Comparison of ENCODE assay signal across 7 cellular contexts in the genomic region with DNA sequence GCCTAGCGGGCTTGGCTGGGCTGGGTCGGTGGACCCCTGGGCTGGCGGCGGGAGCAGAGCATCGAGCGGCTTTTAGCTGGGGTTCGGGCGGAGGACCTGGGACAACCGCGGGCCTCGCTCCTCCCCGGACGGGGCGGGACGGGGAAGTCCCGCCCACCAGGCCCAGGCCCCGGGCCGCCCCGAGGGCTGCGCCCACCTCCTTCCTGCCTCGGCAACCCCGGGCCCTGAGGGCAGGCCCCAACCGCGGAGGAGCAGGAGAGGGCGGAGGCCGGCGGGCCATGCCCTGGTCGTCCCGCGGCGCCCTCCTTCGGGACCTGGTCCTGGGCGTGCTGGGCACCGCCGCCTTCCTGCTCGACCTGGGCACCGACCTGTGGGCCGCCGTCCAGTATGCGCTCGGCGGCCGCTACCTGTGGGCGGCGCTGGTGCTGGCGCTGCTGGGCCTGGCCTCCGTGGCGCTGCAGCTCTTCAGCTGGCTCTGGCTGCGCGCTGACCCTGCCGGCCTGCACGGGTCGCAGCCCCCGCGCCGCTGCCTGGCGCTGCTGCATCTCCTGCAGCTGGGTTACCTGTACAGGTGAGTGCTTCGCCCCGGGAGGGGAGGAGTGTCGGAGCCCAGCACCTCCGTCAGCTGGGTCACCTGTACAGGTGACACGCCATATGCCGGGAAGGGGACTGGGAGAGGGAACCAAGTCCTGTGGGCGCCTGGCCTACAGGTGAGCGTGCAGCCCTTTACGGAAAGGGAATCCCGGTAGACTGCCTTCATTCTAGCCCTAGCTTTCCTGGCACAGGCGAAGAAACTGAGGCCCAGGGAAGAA. TPM values are rescaled to one million over a fixed set of nuclear protein-coding genes. Genes with fewer than 3 reads are reported as not detected.
DNase-seq lines count a peak whose midpoint lies in the region; ATAC-seq and TF ChIP-seq lines count a peak whose summit lies in the region.

A gene with protein sequence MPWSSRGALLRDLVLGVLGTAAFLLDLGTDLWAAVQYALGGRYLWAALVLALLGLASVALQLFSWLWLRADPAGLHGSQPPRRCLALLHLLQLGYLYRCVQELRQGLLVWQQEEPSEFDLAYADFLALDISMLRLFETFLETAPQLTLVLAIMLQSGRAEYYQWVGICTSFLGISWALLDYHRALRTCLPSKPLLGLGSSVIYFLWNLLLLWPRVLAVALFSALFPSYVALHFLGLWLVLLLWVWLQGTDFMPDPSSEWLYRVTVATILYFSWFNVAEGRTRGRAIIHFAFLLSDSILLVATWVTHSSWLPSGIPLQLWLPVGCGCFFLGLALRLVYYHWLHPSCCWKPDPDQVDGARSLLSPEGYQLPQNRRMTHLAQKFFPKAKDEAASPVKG (plus strand): TSS at position 182 of the 812 bp plus-strand sequence. CDS start 97 bp downstream, at position 279.

- peaks cover 6% of the 10 kb centered on the region for H3K27me3 Mint-ChIP-seq in endothelial cell (ENCODE audit: unreplicated experiment)

- no peaks in the 10 kb centered on the region for H3K9me3 Mint-ChIP-seq in endothelial cell (ENCODE audit: unreplicated experiment)

- peak; percentile 88 for ATAC-seq in GM18502 (IDR thresholded peaks at IDR 0.05; ENCODE audit: poor library complexity, unreplicated experiment)
- peak; percentile 65 for ATAC-seq in HG02970 (IDR thresholded peaks at IDR 0.05; ENCODE audit: low FRiP score, unreplicated experiment)

- H3K4me3 Mint-ChIP-seq in endothelial cell (ENCODE audit: unreplicated experiment): peak within 1 kb of the TSS; percentile 86

- peaks cover 3% of the 10 kb centered on the region for H3K36me3 Mint-ChIP-seq in endothelial cell (ENCODE audit: low read depth, unreplicated experiment)

- H3K4me1 Mint-ChIP-seq in endothelial cell (ENCODE audit: unreplicated experiment): peaks cover 12% of the 10 kb centered on the region

- peak within 1 kb of the TSS; percentile 70 for H3K27ac Mint-ChIP-seq in endothelial cell (ENCODE audit: unreplicated experiment)

- DNase-seq in NCI-H345 treated with DMSO at 0.1 percent for 48 hours (lab: John Stamatoyannopoulos, UW; ENCODE audit: unreplicated experiment) (peak; percentile 69), endothelial cell (ENCODE audit: low spot score) (peak; percentile 85), midbrain (lab: John Stamatoyannopoulos, UW) (peak; percentile 49)
- DNase-seq in activated CD8-positive, alpha-beta memory T cell treated with anti-CD3 and anti-CD28 coated beads, Interleukin-2, amount 50 U/mL, for 24 hours (ENCODE audit: extremely low read depth): peak; percentile 47
- DNase-seq in stimulated activated CD8-positive, alpha-beta memory T cell treated with anti-CD3 and anti-CD28 coated beads, Interleukin-4, amount 100 ng/mL, for 24 hours (ENCODE audit: low read depth): peak; percentile 78

- TF ChIP-seq CTCF in endothelial cell (IDR thresholded peaks at IDR 0.05; ENCODE audit: unreplicated experiment): no peak

RNA-seq across cellular contexts. Expression of the gene that starts here (rescaled TPM):
- 20.1 TPM for total RNA-seq in endothelial cell (ENCODE audit: unreplicated experiment)

Comparison
In these comparisons a context has a peak if more than half of its experiments do, and no peak if none do; other contexts are left out.
1. Peak in every context shown above with its lines: DNase-seq and ATAC-seq.